15 cellular contexts compared by ENCODE assay signal in the genomic region with DNA sequence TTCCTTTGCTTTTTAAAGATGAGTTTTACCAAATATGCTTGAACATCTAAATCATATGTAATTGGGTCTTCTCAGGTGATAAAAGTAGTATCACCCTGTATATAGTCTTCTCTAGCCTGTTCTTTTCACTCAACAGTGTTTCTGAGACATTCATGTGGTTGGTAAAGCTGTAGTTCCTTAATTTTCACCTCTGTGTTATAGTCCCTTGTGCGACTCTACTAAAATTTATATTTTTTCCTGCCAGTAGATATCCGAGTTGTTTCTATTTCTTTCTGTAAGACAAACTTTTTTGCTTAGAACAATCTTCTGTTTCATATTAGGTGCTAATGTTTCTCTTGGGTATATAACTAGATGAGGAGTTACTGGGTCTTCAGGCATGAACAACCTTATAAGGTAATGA.
"Had no signal": no experiment of that assay in that cellular context is flagged by ENCODE, and none has a peak within 500 bp of the region (broad histone marks: within the 10 kb centered on the region; RNA-seq: fewer than 3 reads in every experiment).

No MANE protein-coding gene starts in this region.

- H3K27ac ChIP-seq: left ventricle myocardium inferior, right atrium auricular region had no signal

- H3K4me3 ChIP-seq: left ventricle myocardium inferior, mucosa of descending colon, right atrium auricular region had no signal

- H3K36me3 Mint-ChIP-seq: naive thymus-derived CD8-positive, alpha-beta T cell had no signal

- H3K9me3 Mint-ChIP-seq: activated CD4-positive, alpha-beta T cell treated with anti-CD3 and anti-CD28 coated beads, Interleukin-2, amount 10 ng/mL, durations not matched to agents 7 days and 5 days; activated naive CD4-positive, alpha-beta T cell treated with anti-CD3 and anti-CD28 coated beads for 36 hours; activated naive CD8-positive, alpha-beta T cell treated with anti-CD3 and anti-CD28 coated beads, Interleukin-2, amount 50 U/mL, for 24 hours; activated T-helper 2 cell treated with anti-CD3 and anti-CD28 coated beads, Interferon-gamma antibody, Interleukin-2, Interleukin-4, amounts not matched to agents 10 μg/mL and 5 μg/mL and 100 μg/mL, durations not matched to agents 14 hours and 24 hours and 36 hours; naive thymus-derived CD8-positive, alpha-beta T cell had no signal

- H3K27me3 Mint-ChIP-seq: activated CD4-positive, alpha-beta T cell treated with anti-CD3 and anti-CD28 coated beads, Interleukin-2, amount 10 ng/mL, durations not matched to agents 7 days and 5 days; activated naive CD8-positive, alpha-beta T cell treated with anti-CD3 and anti-CD28 coated beads, Interleukin-2, amount 50 U/mL, for 24 hours; naive thymus-derived CD8-positive, alpha-beta T cell had no signal

- H3K36me3 ChIP-seq: left ventricle myocardium inferior, right atrium auricular region had no signal

- H3K4me3 Mint-ChIP-seq: activated CD4-positive, alpha-beta T cell treated with anti-CD3 and anti-CD28 coated beads, Interleukin-2, amount 10 ng/mL, durations not matched to agents 7 days and 5 days; activated naive CD4-positive, alpha-beta T cell treated with anti-CD3 and anti-CD28 coated beads for 36 hours; activated naive CD8-positive, alpha-beta T cell treated with anti-CD3 and anti-CD28 coated beads, Interleukin-2, amount 50 U/mL, for 24 hours had no signal

- DNase-seq: activated CD4-positive, alpha-beta T cell treated with anti-CD3 and anti-CD28 coated beads, Interleukin-2, amount 10 ng/mL, durations not matched to agents 7 days and 5 days; activated CD4-positive, CD25-positive, alpha-beta regulatory T cell; activated naive CD4-positive, alpha-beta T cell treated with anti-CD3 and anti-CD28 coated beads for 36 hours; activated naive CD8-positive, alpha-beta T cell treated with anti-CD3 and anti-CD28 coated beads, Interleukin-2, amount 50 U/mL, for 24 hours; aorta; effector CD8-positive, alpha-beta T cell; foreskin fibroblast; left ventricle myocardium inferior; mucosa of descending colon; naive thymus-derived CD8-positive, alpha-beta T cell; stimulated activated CD4-positive, alpha-beta T cell treated with anti-CD3 and anti-CD28 coated beads, Interleukin-4, amount 100 ng/mL, for 24 hours; stimulated activated naive CD8-positive, alpha-beta T cell treated with anti-CD3 and anti-CD28 coated beads, Interleukin-15, Interleukin-2, amounts not matched to agents 100 U/mL and 50 U/mL, for 24 hours; trophoblast cell had no signal

- H3K9me3 ChIP-seq: left ventricle myocardium inferior, mucosa of descending colon, right atrium auricular region had no signal

- H3K27ac Mint-ChIP-seq: activated CD4-positive, alpha-beta T cell treated with anti-CD3 and anti-CD28 coated beads, Interleukin-2, amount 10 ng/mL, durations not matched to agents 7 days and 5 days; activated naive CD4-positive, alpha-beta T cell treated with anti-CD3 and anti-CD28 coated beads for 36 hours; activated naive CD8-positive, alpha-beta T cell treated with anti-CD3 and anti-CD28 coated beads, Interleukin-2, amount 50 U/mL, for 24 hours; activated T-helper 2 cell treated with anti-CD3 and anti-CD28 coated beads, Interferon-gamma antibody, Interleukin-2, Interleukin-4, amounts not matched to agents 10 μg/mL and 5 μg/mL and 100 μg/mL, durations not matched to agents 14 hours and 24 hours and 36 hours had no signal

- ATAC-seq: activated naive CD8-positive, alpha-beta T cell treated with anti-CD3 and anti-CD28 coated beads, Interleukin-2, amount 50 U/mL, for 24 hours; mucosa of descending colon; naive thymus-derived CD8-positive, alpha-beta T cell; stimulated activated naive CD8-positive, alpha-beta T cell treated with anti-CD3 and anti-CD28 coated beads, Interleukin-15, Interleukin-2, amounts not matched to agents 100 U/mL and 50 U/mL, for 24 hours had no signal

- H3K27me3 ChIP-seq: right atrium auricular region had no signal
